8 cellular contexts compared by ENCODE assay signal in the genomic region with DNA sequence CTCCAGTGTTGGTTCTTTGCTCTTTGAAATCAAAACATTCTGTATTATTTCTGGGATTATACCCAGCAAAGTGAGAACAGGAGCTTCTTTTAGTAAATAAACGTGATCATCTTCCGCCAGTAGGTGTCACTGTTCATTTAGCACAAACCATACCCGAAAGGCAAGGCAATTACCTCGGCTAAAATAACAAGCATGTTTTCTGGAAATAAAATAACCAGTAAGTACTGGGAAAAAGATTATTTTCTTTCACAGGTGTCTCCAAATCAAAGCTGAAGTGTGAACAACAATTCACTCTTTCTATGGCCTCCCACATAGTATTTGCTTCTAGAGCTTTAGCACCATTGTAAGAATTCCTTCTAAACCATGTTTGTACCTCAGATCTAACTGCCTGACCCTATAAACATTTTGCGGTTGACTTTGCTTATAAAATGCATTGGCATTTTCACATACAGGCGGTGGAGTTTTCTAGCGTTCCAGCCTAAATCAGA.
DNase-seq lines count a peak whose midpoint lies in the region; ATAC-seq and TF ChIP-seq lines count a peak whose summit lies in the region.

No MANE protein-coding gene starts in this region.

- H3K27ac Mint-ChIP-seq in type B pancreatic cell, result peak overlapping the region; percentile 19
- no peak overlapping the region for H3K27ac Mint-ChIP-seq in activated T-cell treated with anti-CD3 and anti-CD28 coated beads, Interleukin-2, amount 50 U/mL, for 24 hours

- peaks cover 38% of the 10 kb centered on the region for H3K4me1 Mint-ChIP-seq in type B pancreatic cell (ENCODE audit: unreplicated experiment)
- H3K4me1 Mint-ChIP-seq in activated T-cell treated with anti-CD3 and anti-CD28 coated beads, Interleukin-2, amount 50 U/mL, for 24 hours (ENCODE audit: low read depth), result no peaks in the 10 kb centered on the region

- H2AFZ ChIP-seq in DND-41 (ENCODE audit: low read depth, low read length), result no peak overlapping the region

- H4K20me1 ChIP-seq in DND-41 (ENCODE audit: insufficient read depth, low read length), result no peaks in the 10 kb centered on the region

- TF ChIP-seq CTCF in DND-41 (IDR thresholded peaks at IDR 0.05; ENCODE audit: borderline replicate concordance, extremely low read depth, low read length, poor library complexity, severe bottlenecking), result peak; percentile 76
- TF ChIP-seq CTCF in Peyer's patch (IDR thresholded peaks at IDR 0.05), result peak; percentile 16 to 70 (median 63)
- peak; percentile 65 to 74 (median 72) for TF ChIP-seq CTCF in right lobe of liver (IDR thresholded peaks at IDR 0.05)
- TF ChIP-seq CTCF in type B pancreatic cell (conservative IDR thresholded peaks at IDR 0.05), result peak; percentile 88

- H3K4me3 ChIP-seq in DND-41 (ENCODE audit: low read depth in 1 of 2, low read length in 2 of 2) (no peak overlapping the region), Peyer's patch (no peak overlapping the region), right lobe of liver (no peak overlapping the region)
- H3K4me3 ChIP-seq in Jurkat, Clone E6-1 (ENCODE audit: low read length), result no peak overlapping the region

- no peaks in the 10 kb centered on the region for H3K4me1 ChIP-seq in DND-41 (ENCODE audit: insufficient read depth, low read length)
- H3K4me1 ChIP-seq in Peyer's patch, result no peaks in the 10 kb centered on the region
- no peaks in the 10 kb centered on the region for H3K4me1 ChIP-seq in right lobe of liver

- H3K9me3 ChIP-seq in DND-41 (ENCODE audit: insufficient read depth, low read length, severe bottlenecking) (no peaks in the 10 kb centered on the region), Peyer's patch (no peaks in the 10 kb centered on the region), right lobe of liver (no peaks in the 10 kb centered on the region)

- intact Hi-C loops in right lobe of liver (cut with DNase I), result loop anchor here in 1 of 2 donors (10.0 kb wide), 1 partner anchor 276 kb away; no protein-coding TSS in a partner anchor

- no peak overlapping the region for H3K4me3 Mint-ChIP-seq in type B pancreatic cell
- no peak overlapping the region for H3K4me3 Mint-ChIP-seq in activated T-cell treated with anti-CD3 and anti-CD28 coated beads, Interleukin-2, amount 50 U/mL, for 24 hours

- no peak for TF ChIP-seq POLR2A in Peyer's patch (IDR thresholded peaks at IDR 0.05)
- no peak for TF ChIP-seq POLR2A in right lobe of liver (IDR thresholded peaks at IDR 0.05)

- no peaks in the 10 kb centered on the region for H3K79me2 ChIP-seq in DND-41 (ENCODE audit: insufficient read depth, low read length)

- H3K9ac ChIP-seq in DND-41 (ENCODE audit: low read depth, low read length), result no peak overlapping the region

- no peaks in the 10 kb centered on the region for H3K36me3 Mint-ChIP-seq in type B pancreatic cell
- no peaks in the 10 kb centered on the region for H3K36me3 Mint-ChIP-seq in activated T-cell treated with anti-CD3 and anti-CD28 coated beads, Interleukin-2, amount 50 U/mL, for 24 hours (ENCODE audit: low read depth)

- peak; percentile 61; the same call in 2 of the 3 replicates for ATAC-seq in DND-41 (ENCODE audit: insufficient read depth, low read depth)
- peak; percentile 54 for ATAC-seq in GM19324 (IDR thresholded peaks at IDR 0.05; ENCODE audit: low FRiP score, unreplicated experiment)
- peak; percentile 77 to 89 (median 86) for ATAC-seq in right lobe of liver

- no peak overlapping the region for H3K4me2 ChIP-seq in DND-41 (ENCODE audit: insufficient read depth, low read length)

- H3K27me3 Mint-ChIP-seq in type B pancreatic cell, result peaks cover 22% of the 10 kb centered on the region
- H3K27me3 Mint-ChIP-seq in activated T-cell treated with anti-CD3 and anti-CD28 coated beads, Interleukin-2, amount 50 U/mL, for 24 hours, result peaks cover 24% of the 10 kb centered on the region

- no peak overlapping the region for H3K27ac ChIP-seq in DND-41 (ENCODE audit: low read length)
- H3K27ac ChIP-seq in Peyer's patch, result no peak overlapping the region
- no peak overlapping the region for H3K27ac ChIP-seq in right lobe of liver

- H3K27me3 ChIP-seq in DND-41 (ENCODE audit: insufficient read depth, low read length, poor library complexity) (no peaks in the 10 kb centered on the region), Peyer's patch (no peaks in the 10 kb centered on the region), right lobe of liver (no peaks in the 10 kb centered on the region)

- DNase-seq in DND-41 (peak; percentile 30), Peyer's patch (no peak), dedifferentiated amniotic fluid mesenchymal stem cell (ENCODE audit: extremely low spot score) (peak; percentile 93), right lobe of liver (no peak), type B pancreatic cell (ENCODE audit: extremely low spot score, unreplicated experiment) (no peak)
- peak; percentile 51 for DNase-seq in Jurkat, Clone E6-1 (ENCODE audit: low read depth, low spot score)
- no peak for DNase-seq in activated T-cell treated with anti-CD3 and anti-CD28 coated beads, Interleukin-2, amount 50 U/mL, for 24 hours

- 10% methylated on average over 7 of the region's 7 CpGs for WGBS in right lobe of liver (ENCODE audit: insufficient coverage, low coverage, low lambda C conversion rate, missing lambda C conversion rate)

- no peaks in the 10 kb centered on the region for H3K9me3 Mint-ChIP-seq in type B pancreatic cell
- H3K9me3 Mint-ChIP-seq in activated T-cell treated with anti-CD3 and anti-CD28 coated beads, Interleukin-2, amount 50 U/mL, for 24 hours, result no peaks in the 10 kb centered on the region

- H3K36me3 ChIP-seq in DND-41 (ENCODE audit: insufficient read depth, low read length), result no peaks in the 10 kb centered on the region
- H3K36me3 ChIP-seq in Peyer's patch, result no peaks in the 10 kb centered on the region
- no peaks in the 10 kb centered on the region for H3K36me3 ChIP-seq in right lobe of liver

Comparison
In these comparisons a context has a peak if more than half of its experiments do, and no peak if none do; other contexts are left out.
1. DNase-seq: peak in DND-41 (single experiment), Jurkat, Clone E6-1 (single experiment) and dedifferentiated amniotic fluid mesenchymal stem cell (single experiment); none in Peyer's patch (0 of 3), right lobe of liver (0 of 3), type B pancreatic cell (single experiment) and activated T-cell treated with anti-CD3 and anti-CD28 coated beads, Interleukin-2, amount 50 U/mL, for 24 hours (single experiment).
2. Peak in every context shown above with its lines, with median percentiles within 50 percentile points of each other: ATAC-seq and CTCF ChIP-seq.